In genomic region chr10:125155669-125156068, GRCh38 we compare ENCODE assay signal across 14 cellular contexts. TPM values are rescaled to one million over a fixed set of nuclear protein-coding genes. Genes with fewer than 3 reads are reported as not detected.
DNase-seq lines count a peak whose midpoint lies in the region; FAIRE-seq and TF ChIP-seq lines count a peak whose summit lies in the region.
"Had no signal": no experiment of that assay in that cellular context is flagged by ENCODE, and none has a peak within 500 bp of the region (broad histone marks: within the 10 kb centered on the region; RNA-seq: fewer than 3 reads in every experiment).

No MANE protein-coding gene starts in this region.

- in situ Hi-C loops in HAP-1 (cut with MboI; ENCODE audit: low sequenced_read_pairs) = loop anchor here (25.0 kb wide), 1 partner anchor 557 kb away; the partner anchor contains the start of gene EDRF1

- H3K36me3 ChIP-seq in HAP-1 (replicated peaks) (peaks cover 8% of the 10 kb centered on the region), sigmoid colon (no peaks in the 10 kb centered on the region), SJCRH30 (peaks cover 8% of the 10 kb centered on the region), Karpas-422 (ENCODE audit: insufficient read depth, low read length) (no peaks in the 10 kb centered on the region)

- peaks cover 7% of the 10 kb centered on the region for H3K36me3 Mint-ChIP-seq in brain
- H3K36me3 Mint-ChIP-seq: activated naive CD4-positive, alpha-beta T cell treated with anti-CD3 and anti-CD28 coated beads, Interleukin-2, amount 50 U/mL, for 24 hours had no signal

- H3K9ac ChIP-seq in Karpas-422 (ENCODE audit: low read length) = no peak overlapping the region

- H3K9me3 ChIP-seq in HAP-1 (no peaks in the 10 kb centered on the region), sigmoid colon (no peaks in the 10 kb centered on the region), SJCRH30 (replicated peaks) (no peaks in the 10 kb centered on the region), Karpas-422 (ENCODE audit: low read length) (no peaks in the 10 kb centered on the region)

- TF ChIP-seq CTCF in brain (conservative IDR thresholded peaks at IDR 0.05) (no peak), sigmoid colon (IDR thresholded peaks at IDR 0.05) (no peak)

- peaks cover 60% of the 10 kb centered on the region for H3K4me1 ChIP-seq in HAP-1
- H3K4me1 ChIP-seq in sigmoid colon = peaks cover 0 to 76% (median 73%) of the 10 kb centered on the region in 4 donors
- H3K4me1 ChIP-seq in SJCRH30 = peaks cover 20% of the 10 kb centered on the region
- no peaks in the 10 kb centered on the region for H3K4me1 ChIP-seq in Karpas-422 (ENCODE audit: low read length)

- H3K4me3 ChIP-seq in HAP-1 (peak overlapping the region; percentile 0; the same call in 1 of the 2 replicates), sigmoid colon (peak overlapping the region in 1 of 4 donors; percentile 14), SJCRH30 (no peak overlapping the region), Karpas-422 (ENCODE audit: low read length) (no peak overlapping the region)

- H3K27me3 ChIP-seq in HAP-1 (ENCODE audit: low read depth) (no peaks in the 10 kb centered on the region), sigmoid colon (no peaks in the 10 kb centered on the region), SJCRH30 (no peaks in the 10 kb centered on the region), Karpas-422 (ENCODE audit: low read length) (no peaks in the 10 kb centered on the region)

- H3K79me2 ChIP-seq in Karpas-422 (ENCODE audit: low read length) = no peaks in the 10 kb centered on the region

- H3K9me3 Mint-ChIP-seq in brain = no peaks in the 10 kb centered on the region
- H3K9me3 Mint-ChIP-seq: activated naive CD4-positive, alpha-beta T cell treated with anti-CD3 and anti-CD28 coated beads, Interleukin-2, amount 50 U/mL, for 24 hours had no signal

- H3K27me3 Mint-ChIP-seq in brain = no peaks in the 10 kb centered on the region

- H3K4me1 Mint-ChIP-seq in brain = peaks cover 73% of the 10 kb centered on the region

- no peak for FAIRE-seq in GM19239 (lab: Jason Lieb, UNC)
- FAIRE-seq: GM12891 had no signal

- TF ChIP-seq POLR2A in sigmoid colon (IDR thresholded peaks at IDR 0.05) = no peak

- no peak for DNase-seq in HAP-1 (ENCODE audit: low spot score in 2 of 2)
- DNase-seq in inferior parietal cortex (ENCODE audit: extremely low spot score) = peak; percentile 17
- DNase-seq in sigmoid colon = no peak
- DNase-seq in SJCRH30 = no peak
- no peak for DNase-seq in activated CD8-positive, alpha-beta memory T cell treated with anti-CD3 and anti-CD28 coated beads, Interleukin-2, amount 50 U/mL, for 4 hours
- DNase-seq in Karpas-422 = no peak
- DNase-seq in GM19239 (ENCODE audit: insufficient read length, low spot score) = no peak
- DNase-seq: activated CD4-positive, CD25-positive, alpha-beta regulatory T cell treated with anti-CD3 and anti-CD28 coated beads, Interleukin-2, amount 50 U/mL, for 72 hours; effector CD4-positive, alpha-beta T cell; NCI-H2081 treated with DMSO at 0.1 percent for 48 hours; SHP77 treated with DMSO at 0.1 percent for 48 hours had no signal

- H3K4me2 ChIP-seq in Karpas-422 (ENCODE audit: low read depth, low read length, poor library complexity, severe bottlenecking) = no peak overlapping the region

- no peak for TF ChIP-seq EP300 in sigmoid colon (IDR thresholded peaks at IDR 0.05)

- H3K27ac ChIP-seq in sigmoid colon = peak overlapping the region; percentile 97 to 99 (median 98)
- no peak overlapping the region for H3K27ac ChIP-seq in SJCRH30
- no peak overlapping the region for H3K27ac ChIP-seq in Karpas-422 (ENCODE audit: low read length)

- 25 to 68% methylated on average over 3 of the region's 3 CpGs for WGBS in sigmoid colon, 2 donors

- peak overlapping the region in 4 of 5 experiments; percentile 81 to 99 (median 98) for H3K27ac Mint-ChIP-seq in brain
- H3K27ac Mint-ChIP-seq: activated naive CD4-positive, alpha-beta T cell treated with anti-CD3 and anti-CD28 coated beads, Interleukin-2, amount 50 U/mL, for 24 hours had no signal

- H3K9me2 ChIP-seq in Karpas-422 (replicated peaks; ENCODE audit: insufficient read depth, low read length) = no peaks in the 10 kb centered on the region

- H3K4me3 Mint-ChIP-seq in brain = peak overlapping the region; percentile 93 to 99 (median 98)
- H3K4me3 Mint-ChIP-seq: activated naive CD4-positive, alpha-beta T cell treated with anti-CD3 and anti-CD28 coated beads, Interleukin-2, amount 50 U/mL, for 24 hours had no signal

- intact Hi-C loops in sigmoid colon (cut with DNase I) = loop anchor here (5.0 to 10.0 kb wide), 3 partner anchors 163 to 669 kb away; partner anchors contain the start of genes BCCIP and UROS

- H4K20me1 ChIP-seq in Karpas-422 (ENCODE audit: insufficient read depth, low read depth, low read length) = no peaks in the 10 kb centered on the region

- H2AFZ ChIP-seq in Karpas-422 (ENCODE audit: low read length) = no peak overlapping the region

RNA-seq across cellular contexts. Expression of gene CTBP2, which starts 4.7 kb away (rescaled TPM):
- polyA plus RNA-seq in brain (ENCODE audit: insufficient read depth, low read depth, low replicate concordance) (37.8 TPM), sigmoid colon (10 to 100 TPM; 49.9 to 62.4 (median 52.0) TPM)
- 10 to 100 TPM; 31.2 to 57.1 (median 47.5) TPM for total RNA-seq in sigmoid colon
- 67.8 and 69.0 TPM in 2 replicates for total RNA-seq in SJCRH30 (2014; rRNA removed; shearing (Covaris generic))
- 0.15 and 1.3 TPM in 2 replicates for total RNA-seq in Karpas-422 (2014; rRNA removed; shearing (Covaris generic); ENCODE audit: low replicate concordance)

Comparison
In these comparisons a context has a peak if more than half of its experiments do, and no peak if none do; other contexts are left out.
1. H3K27ac ChIP-seq: peak in sigmoid colon (4 of 4); none in SJCRH30 (single experiment) and Karpas-422 (single experiment).
2. RNA of gene CTBP2, which starts 4.7 kb away (total RNA-seq): 67.8 to 69.0 TPM in SJCRH30 and 31.2 to 57.1 TPM in sigmoid colon; 0.15 to 1.3 TPM in Karpas-422; every median in the first group is over 10 times any median in the second.